Comparison of ENCODE assay signal across 18 cellular contexts in genomic region chr6:42375007-42375635, GRCh38.
A peak's percentile ranks its signal among the peaks of the same experiment; 100 is the strongest.
DNase-seq lines count a peak whose midpoint lies in the region; ATAC-seq, FAIRE-seq and TF ChIP-seq lines count a peak whose summit lies in the region.
"Had no signal": no experiment of that assay in that cellular context is flagged by ENCODE, and none has a peak within 500 bp of the region (broad histone marks: within the 10 kb centered on the region; RNA-seq: fewer than 3 reads in every experiment).

No MANE protein-coding gene starts in this region.

- no peak for TF ChIP-seq EP300 in sigmoid colon (IDR thresholded peaks at IDR 0.05)

- WGBS in sigmoid colon, 2 donors: 89 to 95% methylated on average over 10 of the region's 10 CpGs

- TF ChIP-seq CTCF in activated CD8-positive, alpha-beta T cell treated with anti-CD3 and anti-CD28 coated beads for 36 hours (IDR thresholded peaks at IDR 0.05): no peak
- TF ChIP-seq CTCF in sigmoid colon (IDR thresholded peaks at IDR 0.05) (no peak), breast epithelium (IDR thresholded peaks at IDR 0.05) (no peak)

- H3K9me3 ChIP-seq in sigmoid colon: no peaks in the 10 kb centered on the region
- no peaks in the 10 kb centered on the region for H3K9me3 ChIP-seq in breast epithelium
- H3K9me3 ChIP-seq: heart left ventricle, lower lobe of right lung, MG63, SJCRH30 had no signal

- H3K36me3 Mint-ChIP-seq in activated CD8-positive, alpha-beta T cell treated with anti-CD3 and anti-CD28 coated beads for 36 hours (ENCODE audit: low read depth): peaks cover 6% of the 10 kb centered on the region
- H3K36me3 Mint-ChIP-seq in activated CD8-positive, alpha-beta T cell treated with anti-CD3 and anti-CD28 coated beads, Interleukin-2, amount 10 ng/mL, durations not matched to agents 7 days and 5 days (ENCODE audit: low read depth): peaks cover 10% of the 10 kb centered on the region
- H3K36me3 Mint-ChIP-seq in activated T-helper 2 cell treated with anti-CD3 and anti-CD28 coated beads, Interferon-gamma antibody, Interleukin-2, Interleukin-4, amounts not matched to agents 10 μg/mL and 5 μg/mL and 100 μg/mL, durations not matched to agents 14 hours and 24 hours and 36 hours (ENCODE audit: low read depth): peaks cover 16% of the 10 kb centered on the region

- H3K9me3 Mint-ChIP-seq in activated CD8-positive, alpha-beta T cell treated with anti-CD3 and anti-CD28 coated beads for 36 hours: no peaks in the 10 kb centered on the region
- H3K9me3 Mint-ChIP-seq in activated CD8-positive, alpha-beta T cell treated with anti-CD3 and anti-CD28 coated beads, Interleukin-2, amount 10 ng/mL, durations not matched to agents 7 days and 5 days (ENCODE audit: insufficient read depth): no peaks in the 10 kb centered on the region
- no peaks in the 10 kb centered on the region for H3K9me3 Mint-ChIP-seq in activated T-helper 2 cell treated with anti-CD3 and anti-CD28 coated beads, Interferon-gamma antibody, Interleukin-2, Interleukin-4, amounts not matched to agents 10 μg/mL and 5 μg/mL and 100 μg/mL, durations not matched to agents 14 hours and 24 hours and 36 hours

- POLR2A ChIA-PET in activated CD8-positive, alpha-beta T cell treated with anti-CD3 and anti-CD28 coated beads for 36 hours (lab: Charles Lee): interaction anchor here (1.1 to 1.4 kb wide), 2 partner anchors 15 to 35 kb away, joined by 3 to 8 read pairs; no protein-coding TSS in a partner anchor
- POLR2A ChIA-PET in activated CD8-positive, alpha-beta T cell treated with anti-CD3 and anti-CD28 coated beads, Interleukin-2, amount 10 ng/mL, durations not matched to agents 7 days and 5 days (lab: Charles Lee): interaction anchor here (1.2 kb wide), 1 partner anchor 15 kb away, joined by 7 read pairs; no protein-coding TSS in a partner anchor

- H3K4me3 Mint-ChIP-seq in activated CD8-positive, alpha-beta T cell treated with anti-CD3 and anti-CD28 coated beads for 36 hours: no peak overlapping the region
- H3K4me3 Mint-ChIP-seq in activated CD8-positive, alpha-beta T cell treated with anti-CD3 and anti-CD28 coated beads, Interleukin-2, amount 10 ng/mL, durations not matched to agents 7 days and 5 days: no peak overlapping the region
- H3K4me3 Mint-ChIP-seq in activated T-helper 2 cell treated with anti-CD3 and anti-CD28 coated beads, Interferon-gamma antibody, Interleukin-2, Interleukin-4, amounts not matched to agents 10 μg/mL and 5 μg/mL and 100 μg/mL, durations not matched to agents 14 hours and 24 hours and 36 hours (ENCODE audit: low read depth): no peak overlapping the region

- H3K27ac Mint-ChIP-seq in activated CD8-positive, alpha-beta T cell treated with anti-CD3 and anti-CD28 coated beads for 36 hours: peak overlapping the region; percentile 32
- no peak overlapping the region for H3K27ac Mint-ChIP-seq in activated CD8-positive, alpha-beta T cell treated with anti-CD3 and anti-CD28 coated beads, Interleukin-2, amount 10 ng/mL, durations not matched to agents 7 days and 5 days
- peak overlapping the region; percentile 61 for H3K27ac Mint-ChIP-seq in activated T-helper 2 cell treated with anti-CD3 and anti-CD28 coated beads, Interferon-gamma antibody, Interleukin-2, Interleukin-4, amounts not matched to agents 10 μg/mL and 5 μg/mL and 100 μg/mL, durations not matched to agents 14 hours and 24 hours and 36 hours

- H3K27me3 Mint-ChIP-seq in activated CD8-positive, alpha-beta T cell treated with anti-CD3 and anti-CD28 coated beads for 36 hours: no peaks in the 10 kb centered on the region
- no peaks in the 10 kb centered on the region for H3K27me3 Mint-ChIP-seq in activated CD8-positive, alpha-beta T cell treated with anti-CD3 and anti-CD28 coated beads, Interleukin-2, amount 10 ng/mL, durations not matched to agents 7 days and 5 days (ENCODE audit: low read depth)
- no peaks in the 10 kb centered on the region for H3K27me3 Mint-ChIP-seq in activated T-helper 2 cell treated with anti-CD3 and anti-CD28 coated beads, Interferon-gamma antibody, Interleukin-2, Interleukin-4, amounts not matched to agents 10 μg/mL and 5 μg/mL and 100 μg/mL, durations not matched to agents 14 hours and 24 hours and 36 hours (ENCODE audit: low read depth)

- H3K27ac ChIP-seq in sigmoid colon: no peak overlapping the region
- no peak overlapping the region for H3K27ac ChIP-seq in breast epithelium
- H3K27ac ChIP-seq: lower lobe of right lung, parathyroid adenoma, SJCRH30 had no signal

- CTCF ChIA-PET in activated CD8-positive, alpha-beta T cell treated with anti-CD3 and anti-CD28 coated beads for 36 hours (lab: Charles Lee): interaction anchor here (1.0 to 5.6 kb wide), 3 partner anchors 15 to 172 kb away, joined by 3 to 24 read pairs (median 23); no protein-coding TSS in a partner anchor
- CTCF ChIA-PET in activated CD8-positive, alpha-beta T cell treated with anti-CD3 and anti-CD28 coated beads, Interleukin-2, amount 10 ng/mL, durations not matched to agents 7 days and 5 days (lab: Charles Lee): interaction anchor here (1.5 to 1.9 kb wide), 2 partner anchors 15 to 172 kb away, joined by 7 to 8 read pairs; no protein-coding TSS in a partner anchor

- H3K27me3 ChIP-seq in sigmoid colon (no peaks in the 10 kb centered on the region), breast epithelium (no peaks in the 10 kb centered on the region)
- H3K27me3 ChIP-seq: heart left ventricle, MG63, SJCRH30 had no signal

- peak; percentile 14 for FAIRE-seq in GM12892 (lab: Jason Lieb, UNC)
- FAIRE-seq: G401.6 had no signal

- peaks cover 59% of the 10 kb centered on the region for H3K4me1 Mint-ChIP-seq in activated CD8-positive, alpha-beta T cell treated with anti-CD3 and anti-CD28 coated beads for 36 hours (ENCODE audit: low read depth)
- H3K4me1 Mint-ChIP-seq in activated CD8-positive, alpha-beta T cell treated with anti-CD3 and anti-CD28 coated beads, Interleukin-2, amount 10 ng/mL, durations not matched to agents 7 days and 5 days (ENCODE audit: low read depth): peaks cover 58% of the 10 kb centered on the region
- H3K4me1 Mint-ChIP-seq in activated T-helper 2 cell treated with anti-CD3 and anti-CD28 coated beads, Interferon-gamma antibody, Interleukin-2, Interleukin-4, amounts not matched to agents 10 μg/mL and 5 μg/mL and 100 μg/mL, durations not matched to agents 14 hours and 24 hours and 36 hours (ENCODE audit: low read depth): peaks cover 53% of the 10 kb centered on the region

- ATAC-seq in activated CD8-positive, alpha-beta T cell treated with anti-CD3 and anti-CD28 coated beads for 36 hours: no peak
- ATAC-seq in activated CD8-positive, alpha-beta T cell treated with anti-CD3 and anti-CD28 coated beads, Interleukin-2, amount 10 ng/mL, durations not matched to agents 7 days and 5 days: no peak
- no peak for ATAC-seq in HG02610 (IDR thresholded peaks at IDR 0.05; ENCODE audit: unreplicated experiment)

- no peaks in the 10 kb centered on the region for H3K4me1 ChIP-seq in sigmoid colon
- no peaks in the 10 kb centered on the region for H3K4me1 ChIP-seq in breast epithelium
- H3K4me1 ChIP-seq: parathyroid adenoma, SJCRH30 had no signal

- TF ChIP-seq POLR2A in GM12892 (IDR thresholded peaks at IDR 0.05; ENCODE audit: low read depth, low read length) (no peak), sigmoid colon (IDR thresholded peaks at IDR 0.05) (no peak), breast epithelium (IDR thresholded peaks at IDR 0.05) (no peak)

- DNase-seq in activated CD8-positive, alpha-beta T cell treated with anti-CD3 and anti-CD28 coated beads for 36 hours: no peak
- DNase-seq in activated CD8-positive, alpha-beta T cell treated with anti-CD3 and anti-CD28 coated beads, Interleukin-2, amount 10 ng/mL, durations not matched to agents 7 days and 5 days: no peak
- DNase-seq in GM12892 (ENCODE audit: insufficient read length) (no peak), sigmoid colon (peak; percentile 17), NOMO-1 treated with DMSO at 0.1 percent for 48 hours (lab: John Stamatoyannopoulos, UW; ENCODE audit: unreplicated experiment) (no peak), breast epithelium (ENCODE audit: low spot score in 2 of 2) (no peak)
- no peak for DNase-seq in activated T-helper 2 cell treated with anti-CD3 and anti-CD28 coated beads, Interferon-gamma antibody, Interleukin-2, Interleukin-4, amounts not matched to agents 10 μg/mL and 5 μg/mL and 100 μg/mL, durations not matched to agents 14 hours and 24 hours and 36 hours (ENCODE audit: low spot score)
- DNase-seq: H7, heart left ventricle, lower lobe of right lung, MG63, NCI-H2029, NCI-H526, SJCRH30, T1000 had no signal

- no peak overlapping the region for H3K4me3 ChIP-seq in sigmoid colon
- H3K4me3 ChIP-seq in breast epithelium: no peak overlapping the region
- H3K4me3 ChIP-seq: heart left ventricle, lower lobe of right lung, MG63, SJCRH30 had no signal

- intact Hi-C loops in activated CD8-positive, alpha-beta T cell treated with anti-CD3 and anti-CD28 coated beads for 36 hours (cut with micrococcal nuclease): no loop called here
- intact Hi-C loops in activated T-helper 2 cell treated with anti-CD3 and anti-CD28 coated beads, Interferon-gamma antibody, Interleukin-2, Interleukin-4, amounts not matched to agents 10 μg/mL and 5 μg/mL and 100 μg/mL, durations not matched to agents 14 hours and 24 hours and 36 hours (cut with micrococcal nuclease): no loop called here
- intact Hi-C loops in sigmoid colon (cut with DNase I): no loop called here
- intact Hi-C loops in breast epithelium (cut with DNase I; ENCODE audit: low total_unique reads): loop anchor here (5.0 kb wide), 1 partner anchor 288 kb away; no protein-coding TSS in a partner anchor

- H3K36me3 ChIP-seq in sigmoid colon: no peaks in the 10 kb centered on the region
- H3K36me3 ChIP-seq in breast epithelium: no peaks in the 10 kb centered on the region
- H3K36me3 ChIP-seq: heart left ventricle, lower lobe of right lung, MG63, SJCRH30 had no signal
